Comparison of ENCODE assay signal across 22 cellular contexts in genomic region chr6:41643899-41644269, GRCh38. TPM values are rescaled to one million over a fixed set of nuclear protein-coding genes. Genes with fewer than 3 reads are reported as not detected.
DNase-seq lines count a peak whose midpoint lies in the region; FAIRE-seq and TF ChIP-seq lines count a peak whose summit lies in the region.
"Had no signal": no experiment of that assay in that cellular context is flagged by ENCODE, and none has a peak within 500 bp of the region (broad histone marks: within the 10 kb centered on the region; RNA-seq: fewer than 3 reads in every experiment).

No MANE protein-coding gene starts in this region.

- no peak for DNase-seq in NT2/D1 (ENCODE audit: low read depth, low spot score)
- DNase-seq in bronchial epithelial cell (ENCODE audit: low read depth), result no peak
- peak; percentile 55 for DNase-seq in mesenteric fat pad (ENCODE audit: low spot score)
- DNase-seq in iPS-NIHi11 (ENCODE audit: low spot score), result no peak
- DNase-seq in activated T-cell treated with anti-CD3 and anti-CD28 coated beads, Interleukin-2, amount 50 U/mL, for 48 hours, result no peak
- DNase-seq in NCI-H748 (lab: John Stamatoyannopoulos, UW; ENCODE audit: unreplicated experiment), result no peak
- DNase-seq: activated CD8-positive, alpha-beta T cell treated with anti-CD3 and anti-CD28 coated beads, Interleukin-2, amount 10 ng/mL, durations not matched to agents 7 days and 5 days; activated T-cell treated with anti-CD3 and anti-CD28 coated beads, Interleukin-2, amount 50 U/mL, for 1 hour; adrenal gland; CD8-positive, alpha-beta T cell; GDM1; GM23248; kidney glomerular epithelial cell; MG63; NCI-H1417 treated with DMSO at 0.1 percent for 48 hours; stimulated activated CD4-positive, alpha-beta T cell treated with anti-CD3 and anti-CD28 coated beads, Interleukin-4, amount 100 ng/mL, for 24 hours; stimulated activated naive B cell treated with anti-CD40 and anti-IgM and Interleukin-4, amounts not matched to agents 10 μg/mL and 1 μg/mL and 100 μg/mL, for 72 hours; T-helper 17 cell had no signal

- peak; percentile 60 for FAIRE-seq in bronchial epithelial cell (lab: Jason Lieb, UNC)

- no peak overlapping the region for H3K4me3 ChIP-seq in NT2/D1 (ENCODE audit: insufficient read length, low read depth)
- no peak overlapping the region for H3K4me3 ChIP-seq in bronchial epithelial cell (ENCODE audit: low read depth, low read length)
- H3K4me3 ChIP-seq in subcutaneous abdominal adipose tissue (ENCODE audit: low read depth in 1 of 5, low read length in 5 of 5), result no peak overlapping the region
- H3K4me3 ChIP-seq: adrenal gland, GM23248, lung, MG63, SJSA1 had no signal

- H3K4me1 ChIP-seq in NT2/D1 (ENCODE audit: insufficient read depth, insufficient read length), result peaks cover 30% of the 10 kb centered on the region
- H3K4me1 ChIP-seq in subcutaneous abdominal adipose tissue (ENCODE audit: control insufficient read depth in 5 of 5, insufficient read depth in 5 of 5, low read length in 5 of 5), result peaks cover 5 to 95% (median 70%) of the 10 kb centered on the region in 5 donors
- H3K4me1 ChIP-seq: adrenal gland, SJSA1 had no signal

- H3K36me3 ChIP-seq in NT2/D1 (ENCODE audit: insufficient read depth, insufficient read length, low read length) (peaks cover 50% of the 10 kb centered on the region), bronchial epithelial cell (ENCODE audit: control insufficient read depth, insufficient read depth, low read length) (peaks cover 26% of the 10 kb centered on the region), subcutaneous abdominal adipose tissue (ENCODE audit: control insufficient read depth in 5 of 5, insufficient read depth in 5 of 5, low read length in 5 of 5) (peaks cover 0 to 7% (median 0%) of the 10 kb centered on the region in 5 donors)
- H3K36me3 ChIP-seq: adrenal gland, MG63, SJSA1 had no signal

- no peak for TF ChIP-seq CTCF in bronchial epithelial cell (IDR thresholded peaks at IDR 0.05; ENCODE audit: insufficient read depth, low read length, severe bottlenecking)

- H3K9ac ChIP-seq in NT2/D1 (ENCODE audit: insufficient read length, low read depth) (peak overlapping the region; percentile 17), subcutaneous abdominal adipose tissue (ENCODE audit: low read length in 5 of 5) (peak overlapping the region in 1 of 5 donors; percentile 4)
- H3K9ac ChIP-seq: GM23248 had no signal

- H3K9me3 ChIP-seq in NT2/D1 (ENCODE audit: insufficient read depth, low read length) (no peaks in the 10 kb centered on the region), subcutaneous abdominal adipose tissue (ENCODE audit: control insufficient read depth in 5 of 5, low read length in 5 of 5) (no peaks in the 10 kb centered on the region)
- H3K9me3 ChIP-seq: adrenal gland, MG63, SJSA1 had no signal

- H3K27me3 ChIP-seq in NT2/D1 (ENCODE audit: insufficient read depth, insufficient read length) (no peaks in the 10 kb centered on the region), bronchial epithelial cell (ENCODE audit: control insufficient read depth, insufficient read depth, low read length) (no peaks in the 10 kb centered on the region), subcutaneous abdominal adipose tissue (ENCODE audit: control insufficient read depth in 5 of 5, insufficient read depth in 4 of 5, low read length in 5 of 5) (peaks cover 0 to 12% (median 6%) of the 10 kb centered on the region in 5 donors)
- H3K27me3 ChIP-seq: adrenal gland, MG63 had no signal

- peak overlapping the region; percentile 71 for H3K27ac ChIP-seq in subcutaneous abdominal adipose tissue (ENCODE audit: low read depth, low read length)
- H3K27ac ChIP-seq: adrenal gland, GM23248, SJSA1 had no signal

RNA-seq across cellular contexts. Expression of gene MDFI, which starts 5.6 kb away (rescaled TPM):
- 57.1 and 61.3 TPM in 2 replicates for total RNA-seq in bronchial epithelial cell
- 21.7 TPM for total RNA-seq in mesenteric fat pad
- total RNA-seq: activated CD8-positive, alpha-beta T cell treated with anti-CD3 and anti-CD28 coated beads, Interleukin-2, amount 10 ng/mL, durations not matched to agents 7 days and 5 days; CD8-positive, alpha-beta T cell; GM23248; myocyte; SJSA1; T-helper 17 cell had no signal
